Comparison of ENCODE assay signal across 19 cellular contexts in genomic region chr15:73944161-73945099, GRCh38. TPM values are rescaled to one million over a fixed set of nuclear protein-coding genes. Genes with fewer than 3 reads are reported as not detected.
DNase-seq lines count a peak whose midpoint lies in the region; ATAC-seq and TF ChIP-seq lines count a peak whose summit lies in the region.
"Had no signal": no experiment of that assay in that cellular context is flagged by ENCODE, and none has a peak within 500 bp of the region (broad histone marks: within the 10 kb centered on the region; RNA-seq: fewer than 3 reads in every experiment).

No MANE protein-coding gene starts in this region.

- POLR2A ChIA-PET in HEK293 (lab: Yijun Ruan, JAX): interaction anchor here (0.9 to 1.0 kb wide), 2 partner anchors 15 to 18 kb away, joined by 3 to 4 read pairs; no protein-coding TSS in a partner anchor
- POLR2A ChIA-PET in WTC11 (lab: Charles Lee): no interaction called here

- ATAC-seq in left ventricle myocardium superior (peak; percentile 59), WTC11 (no peak)
- ATAC-seq: activated naive CD4-positive, alpha-beta T cell treated with anti-CD3 and anti-CD28 coated beads, Interleukin-2, amount 50 U/mL, for 72 hours; HCT116; stimulated activated naive CD8-positive, alpha-beta T cell treated with anti-CD3 and anti-CD28 coated beads, Interleukin-15, amount 100 ng/mL, for 72 hours had no signal

- no peak overlapping the region for H3K4me3 Mint-ChIP-seq in WTC11
- no peak overlapping the region for H3K4me3 Mint-ChIP-seq in activated T-cell treated with anti-CD3 and anti-CD28 coated beads, Interleukin-2, amount 50 U/mL, for 24 hours
- H3K4me3 Mint-ChIP-seq: stimulated activated naive CD8-positive, alpha-beta T cell treated with anti-CD3 and anti-CD28 coated beads, Interleukin-15, amount 100 ng/mL, for 72 hours had no signal

- H3K4me3 ChIP-seq in HEK293 (ENCODE audit: low read depth, low read length): no peak overlapping the region
- H3K4me3 ChIP-seq in ascending aorta: no peak overlapping the region
- H3K4me3 ChIP-seq: esophagus squamous epithelium had no signal

- no peak overlapping the region for H3K27ac ChIP-seq in HEK293 (ENCODE audit: extremely low read depth, low read depth, low read length)
- H3K27ac ChIP-seq in ascending aorta: peak overlapping the region; percentile 90 to 93

- no peak overlapping the region for H3K27ac Mint-ChIP-seq in WTC11
- H3K27ac Mint-ChIP-seq in activated T-cell treated with anti-CD3 and anti-CD28 coated beads, Interleukin-2, amount 50 U/mL, for 24 hours: no peak overlapping the region
- H3K27ac Mint-ChIP-seq: activated naive CD4-positive, alpha-beta T cell treated with anti-CD3 and anti-CD28 coated beads, Interleukin-2, amount 50 U/mL, for 72 hours had no signal

- DNase-seq in ascending aorta (ENCODE audit: low spot score in 2 of 2) (no peak), left ventricle myocardium superior (peak; percentile 37), retina (peak; percentile 48), NCI-H2171 (lab: John Stamatoyannopoulos, UW) (no peak), WTC11 (ENCODE audit: low spot score) (no peak), NCI-H345 treated with DMSO at 0.1 percent for 48 hours (lab: John Stamatoyannopoulos, UW; ENCODE audit: unreplicated experiment) (no peak)
- no peak for DNase-seq in activated T-cell treated with anti-CD3 and anti-CD28 coated beads, Interleukin-2, amount 50 U/mL, for 24 hours
- DNase-seq: activated CD4-positive, CD25-positive, alpha-beta regulatory T cell treated with anti-CD3 and anti-CD28 coated beads, Interleukin-2, amount 50 U/mL, for 72 hours; AML-193; DMS53; esophagus squamous epithelium; Karpas-422; NCI-H1694; NCI-H526 treated with DMSO at 0.1 percent for 48 hours; stimulated activated naive CD8-positive, alpha-beta T cell treated with anti-CD3 and anti-CD28 coated beads, Interleukin-15, amount 100 ng/mL, for 72 hours; T-helper 1 cell had no signal

- H3K4me1 Mint-ChIP-seq in WTC11: no peaks in the 10 kb centered on the region
- peaks cover 24% of the 10 kb centered on the region for H3K4me1 Mint-ChIP-seq in activated T-cell treated with anti-CD3 and anti-CD28 coated beads, Interleukin-2, amount 50 U/mL, for 24 hours (ENCODE audit: low read depth)

- H3K9me3 Mint-ChIP-seq in WTC11: no peaks in the 10 kb centered on the region
- no peaks in the 10 kb centered on the region for H3K9me3 Mint-ChIP-seq in activated T-cell treated with anti-CD3 and anti-CD28 coated beads, Interleukin-2, amount 50 U/mL, for 24 hours
- H3K9me3 Mint-ChIP-seq: activated naive CD4-positive, alpha-beta T cell treated with anti-CD3 and anti-CD28 coated beads, Interleukin-2, amount 50 U/mL, for 72 hours; stimulated activated naive CD8-positive, alpha-beta T cell treated with anti-CD3 and anti-CD28 coated beads, Interleukin-15, amount 100 ng/mL, for 72 hours had no signal

- H3K9me3 ChIP-seq in HEK293 (ENCODE audit: control insufficient read depth, insufficient read depth, low read depth, low read length): no peaks in the 10 kb centered on the region
- H3K9me3 ChIP-seq in ascending aorta: no peaks in the 10 kb centered on the region
- H3K9me3 ChIP-seq: esophagus squamous epithelium had no signal

- H3K36me3 ChIP-seq in HEK293 (ENCODE audit: control insufficient read depth in 2 of 2, insufficient read depth in 1 of 2, low read length in 2 of 2) (peaks cover 0 to 2% of the 10 kb centered on the region in 2 experiments; a peak in 1 of 3 replicates), ascending aorta (peaks cover 34 to 40% of the 10 kb centered on the region in 2 donors)

- no peak for TF ChIP-seq CTCF in HEK293 (tag by site-specific recombination; IDR thresholded peaks at IDR 0.05)
- no peak for TF ChIP-seq CTCF in ascending aorta (IDR thresholded peaks at IDR 0.05)
- no peak for TF ChIP-seq CTCF in WTC11 (IDR thresholded peaks at IDR 0.05)

- H3K4me1 ChIP-seq in HEK293 (ENCODE audit: control insufficient read depth, insufficient read depth, low read length): peaks cover 3% of the 10 kb centered on the region; the same call in 1 of the 2 replicates
- peaks cover 31 to 51% of the 10 kb centered on the region in 2 donors for H3K4me1 ChIP-seq in ascending aorta

- CTCF ChIA-PET in HEK293 (lab: Yijun Ruan, JAX): interaction anchor here (1.1 to 2.6 kb wide), 4 partner anchors 11 to 46 kb away, joined by 3 to 14 read pairs (median 5); no protein-coding TSS in a partner anchor
- CTCF ChIA-PET in WTC11 (lab: Charles Lee): interaction anchor here (1.3 kb wide), 1 partner anchor 20 kb away, joined by 5 read pairs; no protein-coding TSS in a partner anchor

- H3K27me3 Mint-ChIP-seq in WTC11 (ENCODE audit: low read depth): no peaks in the 10 kb centered on the region
- no peaks in the 10 kb centered on the region for H3K27me3 Mint-ChIP-seq in activated T-cell treated with anti-CD3 and anti-CD28 coated beads, Interleukin-2, amount 50 U/mL, for 24 hours
- H3K27me3 Mint-ChIP-seq: stimulated activated naive CD8-positive, alpha-beta T cell treated with anti-CD3 and anti-CD28 coated beads, Interleukin-15, amount 100 ng/mL, for 72 hours had no signal

- H3K36me3 Mint-ChIP-seq in WTC11: no peaks in the 10 kb centered on the region
- no peaks in the 10 kb centered on the region for H3K36me3 Mint-ChIP-seq in activated T-cell treated with anti-CD3 and anti-CD28 coated beads, Interleukin-2, amount 50 U/mL, for 24 hours (ENCODE audit: low read depth)
- H3K36me3 Mint-ChIP-seq: activated naive CD4-positive, alpha-beta T cell treated with anti-CD3 and anti-CD28 coated beads, Interleukin-2, amount 50 U/mL, for 72 hours had no signal

- no peaks in the 10 kb centered on the region for H3K27me3 ChIP-seq in ascending aorta
- H3K27me3 ChIP-seq: esophagus squamous epithelium had no signal

- intact Hi-C loops in ascending aorta (cut with DNase I): no loop called here
- intact Hi-C loops in left ventricle myocardium superior (cut with micrococcal nuclease): no loop called here

TF ChIP-seq in HEK293, 187 proteins besides CTCF, POLR2A, EP300 and RAD21:
- TF ChIP-seq EGR2 (tag by site-specific recombination; IDR thresholded peaks at IDR 0.05; ENCODE audit: low read depth) (no peak), ZFHX2 (tag by site-specific recombination; conservative IDR thresholded peaks at IDR 0.05) (peak; percentile 38; the same call in 1 of the 2 replicates)

TF ChIP-seq in WTC11, 78 proteins besides CTCF, POLR2A, EP300 and RAD21 (continues in another document):
- TF ChIP-seq SOX15 (CRISPR knock-in tag; IDR thresholded peaks at IDR 0.05): no peak
- no peak for TF ChIP-seq IRF2 (CRISPR knock-in tag; IDR thresholded peaks at IDR 0.05; ENCODE audit: borderline replicate concordance, low read depth)
- TF ChIP-seq ZNF532 (CRISPR knock-in tag; IDR thresholded peaks at IDR 0.05; ENCODE audit: borderline replicate concordance): no peak
- TF ChIP-seq PRRX2 (CRISPR knock-in tag; IDR thresholded peaks at IDR 0.05): no peak
- no peak for TF ChIP-seq USF1 (CRISPR knock-in tag; IDR thresholded peaks at IDR 0.05)
- no peak for TF ChIP-seq ZNF671 (CRISPR knock-in tag; IDR thresholded peaks at IDR 0.05)
- no peak for TF ChIP-seq ZNF317 (CRISPR knock-in tag; IDR thresholded peaks at IDR 0.05; ENCODE audit: borderline replicate concordance, low read depth)
- TF ChIP-seq USF2 (CRISPR knock-in tag; IDR thresholded peaks at IDR 0.05): no peak

RNA-seq across cellular contexts. Expression of gene LOXL1, which starts 18.2 kb away (rescaled TPM):
- total RNA-seq in ascending aorta (260 TPM), left ventricle myocardium superior (12.9 TPM), WTC11 (2021) (10.6 to 14.4 TPM (median 12.3 TPM) in 3 replicates)

RNA-seq across cellular contexts. Expression of gene STOML1, which starts 47.7 kb away (rescaled TPM):
- 15.3 TPM for total RNA-seq in ascending aorta
- total RNA-seq in left ventricle myocardium superior: 26.9 TPM
- total RNA-seq in WTC11 (2021): 5.0 to 5.5 TPM (median 5.4 TPM) in 3 replicates

RNA-seq across cellular contexts. Expression of gene PML, which starts 50.1 kb away (rescaled TPM):
- 227 TPM for total RNA-seq in ascending aorta
- 20.8 TPM for total RNA-seq in left ventricle myocardium superior
- 39.0 to 47.7 TPM (median 40.5 TPM) in 3 replicates for total RNA-seq in WTC11 (2021)

Comparison
In these comparisons a context has a peak if more than half of its experiments do, and no peak if none do; other contexts are left out.
1. DNase-seq: peak in left ventricle myocardium superior (single experiment) and retina (single experiment); none in ascending aorta (0 of 2), NCI-H2171 (single experiment), WTC11 (single experiment), activated T-cell treated with anti-CD3 and anti-CD28 coated beads, Interleukin-2, amount 50 U/mL, for 24 hours (single experiment) and NCI-H345 treated with DMSO at 0.1 percent for 48 hours (single experiment).
2. RNA of gene LOXL1, which starts 18.2 kb away (total RNA-seq): 260 TPM in ascending aorta (single experiment); 12.9 TPM in left ventricle myocardium superior (single experiment) and 10.6 to 14.4 TPM in WTC11; every median in the first group is over 10 times any median in the second.